In the genomic region with DNA sequence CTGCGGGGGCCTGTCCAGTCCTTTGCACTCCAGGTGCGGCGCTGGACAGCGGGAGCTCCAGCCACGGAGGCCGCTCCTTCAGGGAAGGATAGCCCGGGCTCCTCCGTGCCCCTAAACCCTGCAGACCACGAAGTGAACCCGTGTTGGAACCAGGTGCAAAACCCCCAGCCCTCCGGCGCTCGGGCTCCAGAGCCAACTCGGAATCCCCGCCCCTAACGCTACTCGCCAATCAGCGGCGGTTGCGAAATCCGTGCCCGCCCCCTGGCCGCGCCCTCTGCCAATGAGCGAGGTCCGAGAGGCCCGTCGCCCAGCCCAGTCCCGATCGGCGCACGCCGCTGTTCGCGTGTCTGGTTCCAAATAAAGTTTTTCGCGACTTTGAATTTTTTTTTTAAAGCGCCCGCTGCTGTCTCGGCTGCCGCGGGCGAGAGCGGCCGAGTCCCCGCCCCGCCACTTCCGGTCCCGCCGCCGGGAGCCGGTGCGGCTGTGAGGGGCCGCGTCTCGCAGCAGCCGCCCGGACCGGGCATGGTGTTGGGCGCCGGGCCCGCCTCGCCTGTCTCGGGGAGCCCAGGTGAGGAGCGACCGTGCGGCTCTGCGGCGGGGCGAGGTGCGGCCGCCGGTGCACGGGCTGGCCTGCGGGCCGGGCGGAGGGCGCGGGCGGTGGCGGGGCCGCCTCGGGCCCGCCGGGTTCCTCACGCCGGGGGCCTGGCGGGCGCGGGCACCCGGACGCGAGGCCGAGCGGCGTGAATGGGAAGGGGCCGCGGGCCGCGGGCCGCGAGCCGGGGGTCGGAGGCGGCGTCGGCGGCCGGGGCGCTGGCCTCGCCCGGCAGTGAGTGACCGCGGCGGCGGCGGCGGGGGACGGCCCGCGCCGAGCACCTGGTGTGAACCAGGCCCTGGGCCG, we compare ENCODE assay signal across 1 cellular context.
TF ChIP-seq lines count a peak whose summit lies in the region.

A gene with protein sequence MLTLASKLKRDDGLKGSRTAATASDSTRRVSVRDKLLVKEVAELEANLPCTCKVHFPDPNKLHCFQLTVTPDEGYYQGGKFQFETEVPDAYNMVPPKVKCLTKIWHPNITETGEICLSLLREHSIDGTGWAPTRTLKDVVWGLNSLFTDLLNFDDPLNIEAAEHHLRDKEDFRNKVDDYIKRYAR (plus strand): TSS at position 450 of the 898 bp plus-strand sequence. CDS start 6,094 bp downstream, outside the sequence.

TF ChIP-seq in K562, 482 proteins besides CTCF, POLR2A, EP300 and RAD21 (continued from another document):
- TF ChIP-seq SRSF9 (IDR thresholded peaks at IDR 0.05; ENCODE audit: borderline replicate concordance, low read depth, low read length) (no peak), GATAD2B (IDR thresholded peaks at IDR 0.05; ENCODE audit: borderline replicate concordance) (0 out of 2 replicates have a peak, but pooled peaks have one; percentile 35), ERF (CRISPR knock-in tag; IDR thresholded peaks at IDR 0.05) (no peak), ELF1 (tag; IDR thresholded peaks at IDR 0.05) (peak; percentile 71; the same call in 1 of the 2 replicates), MTA3 (IDR thresholded peaks at IDR 0.05; ENCODE audit: borderline replicate concordance) (peak; percentile 31; the same call in 1 of the 2 replicates), ZNF717 (CRISPR knock-in tag; IDR thresholded peaks at IDR 0.05) (no peak), GABPB1 (CRISPR knock-in tag; IDR thresholded peaks at IDR 0.05) (peak; percentile 78; the same call in 1 of the 2 replicates), GTF2E2 (tag; IDR thresholded peaks at IDR 0.05) (no peak), ZEB2 (IDR thresholded peaks at IDR 0.05) (no peak), SMARCA5 (IDR thresholded peaks at IDR 0.05) (no peak), SOX6 (IDR thresholded peaks at IDR 0.05) (peak; percentile 36; the same call in 1 of the 2 replicates), RBBP5 (IDR thresholded peaks at IDR 0.05; ENCODE audit: borderline replicate concordance, insufficient read depth, low read length, poor library complexity, severe bottlenecking) (no peak), EP400 (IDR thresholded peaks at IDR 0.05) (peak; percentile 52; the same call in 1 of the 2 replicates), ZNF23 (CRISPR knock-in tag; IDR thresholded peaks at IDR 0.05) (no peak), PRPF4 (IDR thresholded peaks at IDR 0.05; ENCODE audit: insufficient read depth, low read depth, low read length, poor library complexity, severe bottlenecking) (peak; percentile 40), ETV5 (CRISPR knock-in tag; IDR thresholded peaks at IDR 0.05; ENCODE audit: low read depth) (0 out of 2 replicates have a peak, but pooled peaks have one; percentile 13)
- TF ChIP-seq, protein P1, sequence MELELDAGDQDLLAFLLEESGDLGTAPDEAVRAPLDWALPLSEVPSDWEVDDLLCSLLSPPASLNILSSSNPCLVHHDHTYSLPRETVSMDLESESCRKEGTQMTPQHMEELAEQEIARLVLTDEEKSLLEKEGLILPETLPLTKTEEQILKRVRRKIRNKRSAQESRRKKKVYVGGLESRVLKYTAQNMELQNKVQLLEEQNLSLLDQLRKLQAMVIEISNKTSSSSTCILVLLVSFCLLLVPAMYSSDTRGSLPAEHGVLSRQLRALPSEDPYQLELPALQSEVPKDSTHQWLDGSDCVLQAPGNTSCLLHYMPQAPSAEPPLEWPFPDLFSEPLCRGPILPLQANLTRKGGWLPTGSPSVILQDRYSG (tag; conservative IDR thresholded peaks at IDR 0.05; ENCODE audit: low read depth) = no peak
- TF ChIP-seq, protein P2, sequence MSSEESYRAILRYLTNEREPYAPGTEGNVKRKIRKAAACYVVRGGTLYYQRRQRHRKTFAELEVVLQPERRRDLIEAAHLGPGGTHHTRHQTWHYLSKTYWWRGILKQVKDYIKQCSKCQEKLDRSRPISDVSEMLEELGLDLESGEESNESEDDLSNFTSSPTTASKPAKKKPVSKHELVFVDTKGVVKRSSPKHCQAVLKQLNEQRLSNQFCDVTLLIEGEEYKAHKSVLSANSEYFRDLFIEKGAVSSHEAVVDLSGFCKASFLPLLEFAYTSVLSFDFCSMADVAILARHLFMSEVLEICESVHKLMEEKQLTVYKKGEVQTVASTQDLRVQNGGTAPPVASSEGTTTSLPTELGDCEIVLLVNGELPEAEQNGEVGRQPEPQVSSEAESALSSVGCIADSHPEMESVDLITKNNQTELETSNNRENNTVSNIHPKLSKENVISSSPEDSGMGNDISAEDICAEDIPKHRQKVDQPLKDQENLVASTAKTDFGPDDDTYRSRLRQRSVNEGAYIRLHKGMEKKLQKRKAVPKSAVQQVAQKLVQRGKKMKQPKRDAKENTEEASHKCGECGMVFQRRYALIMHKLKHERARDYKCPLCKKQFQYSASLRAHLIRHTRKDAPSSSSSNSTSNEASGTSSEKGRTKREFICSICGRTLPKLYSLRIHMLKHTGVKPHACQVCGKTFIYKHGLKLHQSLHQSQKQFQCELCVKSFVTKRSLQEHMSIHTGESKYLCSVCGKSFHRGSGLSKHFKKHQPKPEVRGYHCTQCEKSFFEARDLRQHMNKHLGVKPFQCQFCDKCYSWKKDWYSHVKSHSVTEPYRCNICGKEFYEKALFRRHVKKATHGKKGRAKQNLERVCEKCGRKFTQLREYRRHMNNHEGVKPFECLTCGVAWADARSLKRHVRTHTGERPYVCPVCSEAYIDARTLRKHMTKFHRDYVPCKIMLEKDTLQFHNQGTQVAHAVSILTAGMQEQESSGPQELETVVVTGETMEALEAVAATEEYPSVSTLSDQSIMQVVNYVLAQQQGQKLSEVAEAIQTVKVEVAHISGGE (CRISPR knock-in tag; IDR thresholded peaks at IDR 0.05) = peak in 1 of 3 experiments; percentile 65; a peak in 1 of 6 replicates
- TF ChIP-seq, protein P3, sequence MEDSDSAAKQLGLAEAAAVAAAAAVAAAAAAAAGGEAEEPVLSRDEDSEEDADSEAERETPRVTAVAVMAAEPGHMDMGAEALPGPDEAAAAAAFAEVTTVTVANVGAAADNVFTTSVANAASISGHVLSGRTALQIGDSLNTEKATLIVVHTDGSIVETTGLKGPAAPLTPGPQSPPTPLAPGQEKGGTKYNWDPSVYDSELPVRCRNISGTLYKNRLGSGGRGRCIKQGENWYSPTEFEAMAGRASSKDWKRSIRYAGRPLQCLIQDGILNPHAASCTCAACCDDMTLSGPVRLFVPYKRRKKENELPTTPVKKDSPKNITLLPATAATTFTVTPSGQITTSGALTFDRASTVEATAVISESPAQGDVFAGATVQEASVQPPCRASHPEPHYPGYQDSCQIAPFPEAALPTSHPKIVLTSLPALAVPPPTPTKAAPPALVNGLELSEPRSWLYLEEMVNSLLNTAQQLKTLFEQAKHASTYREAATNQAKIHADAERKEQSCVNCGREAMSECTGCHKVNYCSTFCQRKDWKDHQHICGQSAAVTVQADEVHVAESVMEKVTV (CRISPR knock-in tag; IDR thresholded peaks at IDR 0.05) = peak; percentile 42; the same call in 1 of the 2 replicates
- TF ChIP-seq, protein P4, sequence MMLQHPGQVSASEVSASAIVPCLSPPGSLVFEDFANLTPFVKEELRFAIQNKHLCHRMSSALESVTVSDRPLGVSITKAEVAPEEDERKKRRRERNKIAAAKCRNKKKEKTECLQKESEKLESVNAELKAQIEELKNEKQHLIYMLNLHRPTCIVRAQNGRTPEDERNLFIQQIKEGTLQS (IDR thresholded peaks at IDR 0.05) = peak; percentile 60
- TF ChIP-seq, protein P4 (CRISPR knock-in tag; conservative IDR thresholded peaks at IDR 0.05) = no peak
- TF ChIP-seq, protein P5, sequence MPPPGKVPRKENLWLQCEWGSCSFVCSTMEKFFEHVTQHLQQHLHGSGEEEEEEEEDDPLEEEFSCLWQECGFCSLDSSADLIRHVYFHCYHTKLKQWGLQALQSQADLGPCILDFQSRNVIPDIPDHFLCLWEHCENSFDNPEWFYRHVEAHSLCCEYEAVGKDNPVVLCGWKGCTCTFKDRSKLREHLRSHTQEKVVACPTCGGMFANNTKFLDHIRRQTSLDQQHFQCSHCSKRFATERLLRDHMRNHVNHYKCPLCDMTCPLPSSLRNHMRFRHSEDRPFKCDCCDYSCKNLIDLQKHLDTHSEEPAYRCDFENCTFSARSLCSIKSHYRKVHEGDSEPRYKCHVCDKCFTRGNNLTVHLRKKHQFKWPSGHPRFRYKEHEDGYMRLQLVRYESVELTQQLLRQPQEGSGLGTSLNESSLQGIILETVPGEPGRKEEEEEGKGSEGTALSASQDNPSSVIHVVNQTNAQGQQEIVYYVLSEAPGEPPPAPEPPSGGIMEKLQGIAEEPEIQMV (tag; conservative IDR thresholded peaks at IDR 0.05; ENCODE audit: low read depth) = no peak
- TF ChIP-seq, protein P6, sequence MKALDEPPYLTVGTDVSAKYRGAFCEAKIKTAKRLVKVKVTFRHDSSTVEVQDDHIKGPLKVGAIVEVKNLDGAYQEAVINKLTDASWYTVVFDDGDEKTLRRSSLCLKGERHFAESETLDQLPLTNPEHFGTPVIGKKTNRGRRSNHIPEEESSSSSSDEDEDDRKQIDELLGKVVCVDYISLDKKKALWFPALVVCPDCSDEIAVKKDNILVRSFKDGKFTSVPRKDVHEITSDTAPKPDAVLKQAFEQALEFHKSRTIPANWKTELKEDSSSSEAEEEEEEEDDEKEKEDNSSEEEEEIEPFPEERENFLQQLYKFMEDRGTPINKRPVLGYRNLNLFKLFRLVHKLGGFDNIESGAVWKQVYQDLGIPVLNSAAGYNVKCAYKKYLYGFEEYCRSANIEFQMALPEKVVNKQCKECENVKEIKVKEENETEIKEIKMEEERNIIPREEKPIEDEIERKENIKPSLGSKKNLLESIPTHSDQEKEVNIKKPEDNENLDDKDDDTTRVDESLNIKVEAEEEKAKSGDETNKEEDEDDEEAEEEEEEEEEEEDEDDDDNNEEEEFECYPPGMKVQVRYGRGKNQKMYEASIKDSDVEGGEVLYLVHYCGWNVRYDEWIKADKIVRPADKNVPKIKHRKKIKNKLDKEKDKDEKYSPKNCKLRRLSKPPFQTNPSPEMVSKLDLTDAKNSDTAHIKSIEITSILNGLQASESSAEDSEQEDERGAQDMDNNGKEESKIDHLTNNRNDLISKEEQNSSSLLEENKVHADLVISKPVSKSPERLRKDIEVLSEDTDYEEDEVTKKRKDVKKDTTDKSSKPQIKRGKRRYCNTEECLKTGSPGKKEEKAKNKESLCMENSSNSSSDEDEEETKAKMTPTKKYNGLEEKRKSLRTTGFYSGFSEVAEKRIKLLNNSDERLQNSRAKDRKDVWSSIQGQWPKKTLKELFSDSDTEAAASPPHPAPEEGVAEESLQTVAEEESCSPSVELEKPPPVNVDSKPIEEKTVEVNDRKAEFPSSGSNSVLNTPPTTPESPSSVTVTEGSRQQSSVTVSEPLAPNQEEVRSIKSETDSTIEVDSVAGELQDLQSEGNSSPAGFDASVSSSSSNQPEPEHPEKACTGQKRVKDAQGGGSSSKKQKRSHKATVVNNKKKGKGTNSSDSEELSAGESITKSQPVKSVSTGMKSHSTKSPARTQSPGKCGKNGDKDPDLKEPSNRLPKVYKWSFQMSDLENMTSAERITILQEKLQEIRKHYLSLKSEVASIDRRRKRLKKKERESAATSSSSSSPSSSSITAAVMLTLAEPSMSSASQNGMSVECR (CRISPR knock-in tag; IDR thresholded peaks at IDR 0.05) = 0 out of 2 replicates have a peak, but pooled peaks have one; percentile 64
- TF ChIP-seq, protein P7, sequence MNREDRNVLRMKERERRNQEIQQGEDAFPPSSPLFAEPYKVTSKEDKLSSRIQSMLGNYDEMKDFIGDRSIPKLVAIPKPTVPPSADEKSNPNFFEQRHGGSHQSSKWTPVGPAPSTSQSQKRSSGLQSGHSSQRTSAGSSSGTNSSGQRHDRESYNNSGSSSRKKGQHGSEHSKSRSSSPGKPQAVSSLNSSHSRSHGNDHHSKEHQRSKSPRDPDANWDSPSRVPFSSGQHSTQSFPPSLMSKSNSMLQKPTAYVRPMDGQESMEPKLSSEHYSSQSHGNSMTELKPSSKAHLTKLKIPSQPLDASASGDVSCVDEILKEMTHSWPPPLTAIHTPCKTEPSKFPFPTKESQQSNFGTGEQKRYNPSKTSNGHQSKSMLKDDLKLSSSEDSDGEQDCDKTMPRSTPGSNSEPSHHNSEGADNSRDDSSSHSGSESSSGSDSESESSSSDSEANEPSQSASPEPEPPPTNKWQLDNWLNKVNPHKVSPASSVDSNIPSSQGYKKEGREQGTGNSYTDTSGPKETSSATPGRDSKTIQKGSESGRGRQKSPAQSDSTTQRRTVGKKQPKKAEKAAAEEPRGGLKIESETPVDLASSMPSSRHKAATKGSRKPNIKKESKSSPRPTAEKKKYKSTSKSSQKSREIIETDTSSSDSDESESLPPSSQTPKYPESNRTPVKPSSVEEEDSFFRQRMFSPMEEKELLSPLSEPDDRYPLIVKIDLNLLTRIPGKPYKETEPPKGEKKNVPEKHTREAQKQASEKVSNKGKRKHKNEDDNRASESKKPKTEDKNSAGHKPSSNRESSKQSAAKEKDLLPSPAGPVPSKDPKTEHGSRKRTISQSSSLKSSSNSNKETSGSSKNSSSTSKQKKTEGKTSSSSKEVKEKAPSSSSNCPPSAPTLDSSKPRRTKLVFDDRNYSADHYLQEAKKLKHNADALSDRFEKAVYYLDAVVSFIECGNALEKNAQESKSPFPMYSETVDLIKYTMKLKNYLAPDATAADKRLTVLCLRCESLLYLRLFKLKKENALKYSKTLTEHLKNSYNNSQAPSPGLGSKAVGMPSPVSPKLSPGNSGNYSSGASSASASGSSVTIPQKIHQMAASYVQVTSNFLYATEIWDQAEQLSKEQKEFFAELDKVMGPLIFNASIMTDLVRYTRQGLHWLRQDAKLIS (CRISPR knock-in tag; IDR thresholded peaks at IDR 0.05) = peak; percentile 55
- TF ChIP-seq, protein P8, sequence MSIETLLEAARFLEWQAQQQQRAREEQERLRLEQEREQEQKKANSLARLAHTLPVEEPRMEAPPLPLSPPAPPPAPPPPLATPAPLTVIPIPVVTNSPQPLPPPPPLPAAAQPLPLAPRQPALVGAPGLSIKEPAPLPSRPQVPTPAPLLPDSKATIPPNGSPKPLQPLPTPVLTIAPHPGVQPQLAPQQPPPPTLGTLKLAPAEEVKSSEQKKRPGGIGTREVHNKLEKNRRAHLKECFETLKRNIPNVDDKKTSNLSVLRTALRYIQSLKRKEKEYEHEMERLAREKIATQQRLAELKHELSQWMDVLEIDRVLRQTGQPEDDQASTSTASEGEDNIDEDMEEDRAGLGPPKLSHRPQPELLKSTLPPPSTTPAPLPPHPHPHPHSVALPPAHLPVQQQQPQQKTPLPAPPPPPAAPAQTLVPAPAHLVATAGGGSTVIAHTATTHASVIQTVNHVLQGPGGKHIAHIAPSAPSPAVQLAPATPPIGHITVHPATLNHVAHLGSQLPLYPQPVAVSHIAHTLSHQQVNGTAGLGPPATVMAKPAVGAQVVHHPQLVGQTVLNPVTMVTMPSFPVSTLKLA (conservative IDR thresholded peaks at IDR 0.05) = peak; percentile 96 to 98
